Comparison of ENCODE assay signal across 18 cellular contexts in the genomic region with DNA sequence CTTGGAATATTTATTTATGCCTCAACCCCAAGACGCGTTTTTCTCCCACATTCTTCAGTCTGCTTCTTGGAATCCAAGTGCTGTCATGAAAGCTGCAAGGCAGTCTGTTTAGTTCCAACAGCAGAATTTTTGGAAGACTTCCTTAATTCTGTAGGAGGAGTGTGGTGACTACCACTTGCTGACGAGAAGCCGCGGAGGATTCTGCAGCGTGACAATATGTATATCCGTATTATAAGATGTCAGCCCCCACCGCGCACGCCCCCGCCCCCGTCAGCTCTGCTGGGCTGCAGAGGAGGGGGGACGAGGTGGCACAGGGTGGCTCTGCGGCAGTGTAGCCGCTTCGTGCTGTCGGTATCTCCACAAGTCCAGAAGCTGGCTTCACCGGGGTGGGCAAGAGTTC. TPM values are rescaled to one million over a fixed set of nuclear protein-coding genes. Genes with fewer than 3 reads are reported as not detected.
DNase-seq lines count a peak whose midpoint lies in the region; ATAC-seq and TF ChIP-seq lines count a peak whose summit lies in the region.
"Had no signal": no experiment of that assay in that cellular context is flagged by ENCODE, and none has a peak within 500 bp of the region (broad histone marks: within the 10 kb centered on the region; RNA-seq: fewer than 3 reads in every experiment).

No MANE protein-coding gene starts in this region.

- H3K27ac Mint-ChIP-seq in natural killer cell: no peak overlapping the region
- H3K27ac Mint-ChIP-seq: activated CD8-positive, alpha-beta memory T cell treated with anti-CD3 and anti-CD28 coated beads, Interleukin-2, amount 10 ng/mL, durations not matched to agents 7 days and 5 days; activated T-helper 17 cell treated with anti-CD3 and anti-CD28 coated beads, Interleukin-2, amount 50 U/mL, for 72 hours had no signal

- TF ChIP-seq CTCF in fibroblast of villous mesenchyme (IDR thresholded peaks at IDR 0.05; ENCODE audit: insufficient read depth, low read depth, low read length) (no peak), natural killer cell (IDR thresholded peaks at IDR 0.05) (no peak)

- peaks cover 20 to 30% of the 10 kb centered on the region in 2 donors for H3K4me1 Mint-ChIP-seq in natural killer cell

- peak overlapping the region; percentile 7; the same call in 1 of the 2 replicates for H3K9ac ChIP-seq in BLaER1
- no peak overlapping the region for H3K9ac ChIP-seq in trophoblast cell (ENCODE audit: low read length)

- peak overlapping the region; percentile 79 for H3K18ac ChIP-seq in trophoblast cell (ENCODE audit: low read length)

- peaks cover 2% of the 10 kb centered on the region for H3K79me2 ChIP-seq in trophoblast cell (ENCODE audit: control insufficient read depth, insufficient read depth, low read length, poor library complexity)

- H4K12ac ChIP-seq in trophoblast cell (ENCODE audit: low read depth, low read length): peak overlapping the region; percentile 71

- H3K4me2 ChIP-seq in BLaER1 (peak overlapping the region; percentile 76), trophoblast cell (ENCODE audit: low read length) (no peak overlapping the region)

- no peak overlapping the region for H3K23ac ChIP-seq in trophoblast cell (ENCODE audit: low read length)

- WGBS in trophoblast cell (ENCODE audit: extremely low coverage, insufficient coverage, insufficient read length): no CpG with 5 or more reads among the region's 18 CpGs

- no peak overlapping the region for H3K4me3 Mint-ChIP-seq in natural killer cell
- H3K4me3 Mint-ChIP-seq: activated CD8-positive, alpha-beta memory T cell treated with anti-CD3 and anti-CD28 coated beads, Interleukin-2, amount 10 ng/mL, durations not matched to agents 7 days and 5 days; activated T-helper 17 cell treated with anti-CD3 and anti-CD28 coated beads, Interleukin-2, amount 50 U/mL, for 72 hours had no signal

- H2AK5ac ChIP-seq in trophoblast cell (ENCODE audit: low read length): no peak overlapping the region

- H3K27me3 Mint-ChIP-seq in natural killer cell (ENCODE audit: low read depth in 2 of 2): no peaks in the 10 kb centered on the region
- H3K27me3 Mint-ChIP-seq: activated CD8-positive, alpha-beta memory T cell treated with anti-CD3 and anti-CD28 coated beads, Interleukin-2, amount 10 ng/mL, durations not matched to agents 7 days and 5 days; activated T-helper 17 cell treated with anti-CD3 and anti-CD28 coated beads, Interleukin-2, amount 50 U/mL, for 72 hours; naive B cell had no signal

- H3K36me3 ChIP-seq in BLaER1 (0 out of 2 replicates have a peak, but pooled peaks cover 2% of the 10 kb centered on the region), trophoblast cell (ENCODE audit: control insufficient read depth in 1 of 2, insufficient read depth in 2 of 2, low read length in 2 of 2) (peaks cover 3 to 5% of the 10 kb centered on the region in 2 experiments)
- H3K36me3 ChIP-seq: breast epithelium had no signal

- H3K4ac ChIP-seq in trophoblast cell (ENCODE audit: low read depth, low read length): no peak overlapping the region

- no peaks in the 10 kb centered on the region for H3K9me3 Mint-ChIP-seq in natural killer cell
- H3K9me3 Mint-ChIP-seq: activated T-helper 17 cell treated with anti-CD3 and anti-CD28 coated beads, Interleukin-2, amount 50 U/mL, for 72 hours; naive B cell had no signal

- peaks cover 2% of the 10 kb centered on the region for H3K79me1 ChIP-seq in trophoblast cell (ENCODE audit: low read length)

- no peak overlapping the region for H2BK5ac ChIP-seq in trophoblast cell (ENCODE audit: low read depth, low read length, poor library complexity)

- no peak overlapping the region for H3K14ac ChIP-seq in trophoblast cell (ENCODE audit: low read length)

- peak in 35 of 58 donors; percentile 2 to 57 (median 27) for DNase-seq in anterior cingulate cortex (lab: John Stamatoyannopoulos, UW)
- DNase-seq in fibroblast of villous mesenchyme (ENCODE audit: low read depth): no peak
- no peak for DNase-seq in trophoblast cell
- no peak for DNase-seq in activated naive CD4-positive, alpha-beta T cell (lab: John Stamatoyannopoulos, UW)
- no peak for DNase-seq in natural killer cell
- no peak for DNase-seq in NCI-H128 (lab: John Stamatoyannopoulos, UW; ENCODE audit: unreplicated experiment)
- DNase-seq: activated CD4-positive, alpha-beta T cell treated with anti-CD3 and anti-CD28 coated beads for 48 hours; activated CD8-positive, alpha-beta memory T cell treated with anti-CD3 and anti-CD28 coated beads, Interleukin-2, amount 10 ng/mL, durations not matched to agents 7 days and 5 days; DMS79 treated with DMSO at 0.1 percent for 48 hours; naive B cell; NCI-H2029 treated with DMSO at 0.1 percent for 48 hours; NCI-H446 treated with DMSO at 0.1 percent for 48 hours had no signal

- H3K27ac ChIP-seq in BLaER1 (peak overlapping the region; percentile 20; the same call in 1 of the 2 replicates), trophoblast cell (ENCODE audit: low read depth, low read length) (no peak overlapping the region)
- H3K27ac ChIP-seq: breast epithelium, RWPE1 had no signal

- no peak overlapping the region for H2BK120ac ChIP-seq in trophoblast cell (ENCODE audit: insufficient read depth, low read length, poor library complexity)

- peaks cover 44% of the 10 kb centered on the region for H3K4me1 ChIP-seq in BLaER1
- H3K4me1 ChIP-seq in trophoblast cell (ENCODE audit: control insufficient read depth in 1 of 2, insufficient read depth in 2 of 2, low read length in 2 of 2): no peaks in the 10 kb centered on the region
- H3K4me1 ChIP-seq: breast epithelium had no signal

- no peak overlapping the region for H2BK12ac ChIP-seq in trophoblast cell (ENCODE audit: low read length)

- no peak overlapping the region for H2AFZ ChIP-seq in trophoblast cell (ENCODE audit: insufficient read depth, low read length, poor library complexity)

- intact Hi-C loops in natural killer cell (cut with micrococcal nuclease): no loop called here

- no peak for ATAC-seq in natural killer cell
- no peak for ATAC-seq in HG03442 (IDR thresholded peaks at IDR 0.05; ENCODE audit: unreplicated experiment)
- ATAC-seq: activated CD8-positive, alpha-beta memory T cell treated with anti-CD3 and anti-CD28 coated beads, Interleukin-2, amount 10 ng/mL, durations not matched to agents 7 days and 5 days; activated T-helper 17 cell treated with anti-CD3 and anti-CD28 coated beads, Interleukin-2, amount 50 U/mL, for 72 hours; K562 had no signal

- H3K4me3 ChIP-seq in BLaER1 (peak overlapping the region; percentile 51), fibroblast of villous mesenchyme (ENCODE audit: low read depth, low read length) (peak overlapping the region; percentile 28), trophoblast cell (ENCODE audit: low read depth, low read length) (no peak overlapping the region)
- H3K4me3 ChIP-seq: K562 had no signal

- no peak overlapping the region for H4K91ac ChIP-seq in trophoblast cell (ENCODE audit: low read depth, low read length)

- no peaks in the 10 kb centered on the region for H3K36me3 Mint-ChIP-seq in natural killer cell
- H3K36me3 Mint-ChIP-seq: activated CD8-positive, alpha-beta memory T cell treated with anti-CD3 and anti-CD28 coated beads, Interleukin-2, amount 10 ng/mL, durations not matched to agents 7 days and 5 days; naive B cell had no signal

- peaks cover 8% of the 10 kb centered on the region; the same call in 1 of the 2 replicates for H3K9me3 ChIP-seq in BLaER1
- H3K9me3 ChIP-seq in trophoblast cell (ENCODE audit: insufficient read depth, low read depth, low read length): no peaks in the 10 kb centered on the region
- H3K9me3 ChIP-seq: breast epithelium had no signal

- H4K8ac ChIP-seq in trophoblast cell (ENCODE audit: low read depth, low read length): no peak overlapping the region

- peaks cover 9% of the 10 kb centered on the region; the same call in 1 of the 2 replicates for H4K20me1 ChIP-seq in BLaER1

- H3K27me3 ChIP-seq in BLaER1: no peaks in the 10 kb centered on the region
- no peaks in the 10 kb centered on the region for H3K27me3 ChIP-seq in trophoblast cell (ENCODE audit: insufficient read depth, low read length)
- H3K27me3 ChIP-seq: breast epithelium had no signal

RNA-seq across cellular contexts. Expression of gene SMYD2, which starts 22.6 kb away (rescaled TPM):
- total RNA-seq in fibroblast of villous mesenchyme (40.3 and 48.8 TPM in 2 replicates), natural killer cell (10 to 100 TPM; 23.1 to 27.8 (median 26.9) TPM)
- 69.5 and 72.9 TPM in 2 replicates for polyA plus RNA-seq in trophoblast cell (2013)

Comparison
In these comparisons a context has a peak if more than half of its experiments do, and no peak if none do; other contexts are left out.
1. DNase-seq: peak in anterior cingulate cortex (35 of 58); none in fibroblast of villous mesenchyme (single experiment), trophoblast cell (0 of 2), activated naive CD4-positive, alpha-beta T cell (0 of 4), natural killer cell (single experiment) and NCI-H128 (single experiment).